34 cellular contexts compared by ENCODE assay signal in genomic region chrX:26958261-26958660, GRCh38.
A peak's percentile ranks its signal among the peaks of the same experiment; 100 is the strongest.
DNase-seq lines count a peak whose midpoint lies in the region; ATAC-seq, FAIRE-seq and TF ChIP-seq lines count a peak whose summit lies in the region.
"Had no signal": no experiment of that assay in that cellular context is flagged by ENCODE, and none has a peak within 500 bp of the region (broad histone marks: within the 10 kb centered on the region; RNA-seq: fewer than 3 reads in every experiment).

No MANE protein-coding gene starts in this region.

- H4K20me1 ChIP-seq in HepG2 (ENCODE audit: insufficient read depth, low read length) (no peaks in the 10 kb centered on the region), Karpas-422 (ENCODE audit: insufficient read depth, low read depth, low read length) (no peaks in the 10 kb centered on the region), SU-DHL-6 (ENCODE audit: low read depth, low read length) (no peaks in the 10 kb centered on the region)
- H4K20me1 ChIP-seq: BLaER1; BLaER1 treated with 17β-estradiol and CSF1 and Interleukin-3, amounts not matched to agents 10 nM and 100 nM had no signal

- no peak overlapping the region for H2BK120ac ChIP-seq in trophoblast cell (ENCODE audit: insufficient read depth, low read length, poor library complexity)

- TF ChIP-seq POLR2A in HepG2 (IDR thresholded peaks at IDR 0.05; ENCODE audit: insufficient read depth in 1 of 2, low read depth in 2 of 2, low read length in 2 of 2), result no peak
- no peak for TF ChIP-seq POLR2A in right lobe of liver (IDR thresholded peaks at IDR 0.05)

- TF ChIP-seq CTCF in HepG2 (CRISPR knock-in tag; IDR thresholded peaks at IDR 0.05) (no peak), right lobe of liver (IDR thresholded peaks at IDR 0.05) (no peak), HEK293 (tag by site-specific recombination; IDR thresholded peaks at IDR 0.05) (no peak), SU-DHL-6 (IDR thresholded peaks at IDR 0.05; ENCODE audit: insufficient read depth, low read length, poor library complexity, severe bottlenecking) (no peak)

- H4K12ac ChIP-seq in trophoblast cell (ENCODE audit: low read depth, low read length), result no peak overlapping the region

- no peaks in the 10 kb centered on the region for H3K79me2 ChIP-seq in HepG2 (ENCODE audit: insufficient read depth, low read length)
- H3K79me2 ChIP-seq in Karpas-422 (ENCODE audit: low read length), result no peaks in the 10 kb centered on the region
- no peaks in the 10 kb centered on the region for H3K79me2 ChIP-seq in SU-DHL-6 (ENCODE audit: insufficient read depth, low read length)
- H3K79me2 ChIP-seq in trophoblast cell (ENCODE audit: control insufficient read depth, insufficient read depth, low read length, poor library complexity), result no peaks in the 10 kb centered on the region

- BruUV-seq in HepG2 (replicated peaks; lab: Mats Ljungman, UMichigan), result no TSS peak

- WGBS in HepG2 (ENCODE audit: low lambda C conversion rate), result 2% methylated on average over 3 of the region's 3 CpGs
- 50% methylated on average over 3 of the region's 3 CpGs for WGBS in right lobe of liver (ENCODE audit: insufficient coverage, low coverage, low lambda C conversion rate, missing lambda C conversion rate)
- no CpG with 5 or more reads among the region's 3 CpGs for WGBS in trophoblast cell (ENCODE audit: extremely low coverage, insufficient coverage, insufficient read length)

- H3K79me1 ChIP-seq in trophoblast cell (ENCODE audit: low read length), result no peaks in the 10 kb centered on the region

- H3K36me3 ChIP-seq in HepG2 (replicated peaks in 1 of 2; ENCODE audit: control insufficient read depth in 1 of 2, insufficient read depth in 2 of 2, low read length in 2 of 2) (no peaks in the 10 kb centered on the region), right lobe of liver (no peaks in the 10 kb centered on the region), HEK293 (ENCODE audit: control insufficient read depth in 2 of 2, insufficient read depth in 1 of 2, low read length in 2 of 2) (no peaks in the 10 kb centered on the region), Karpas-422 (ENCODE audit: insufficient read depth, low read length) (no peaks in the 10 kb centered on the region), SU-DHL-6 (ENCODE audit: low read length) (no peaks in the 10 kb centered on the region), trophoblast cell (ENCODE audit: control insufficient read depth in 1 of 2, insufficient read depth in 2 of 2, low read length in 2 of 2) (no peaks in the 10 kb centered on the region)
- H3K36me3 ChIP-seq: BE2C; BLaER1; BLaER1 treated with 17β-estradiol and CSF1 and Interleukin-3, amounts not matched to agents 10 nM and 100 nM had no signal

- no peak overlapping the region for H2BK5ac ChIP-seq in trophoblast cell (ENCODE audit: low read depth, low read length, poor library complexity)

- POLR2A ChIA-PET in HepG2 (lab: Yijun Ruan, JAX) (no interaction called here), HEK293 (lab: Yijun Ruan, JAX) (no interaction called here)

- H3K14ac ChIP-seq in trophoblast cell (ENCODE audit: low read length), result no peak overlapping the region

- no peak for DNase-seq in HepG2 (ENCODE audit: low spot score)
- no peak for DNase-seq in right lobe of liver
- DNase-seq in Karpas-422, result no peak
- no peak for DNase-seq in posterior cingulate gyrus
- DNase-seq in activated CD4-positive, alpha-beta T cell treated with anti-CD3 and anti-CD28 coated beads for 1 hour, result no peak
- no peak for DNase-seq in trophoblast cell
- DNase-seq: 8988T; ACHN; AML-193; BE2C; C1 segment of cervical spinal cord; Caco-2; Calu3; CD4-positive, alpha-beta memory T cell; CD4-positive, alpha-beta T cell; CD4-positive, CD25-positive, alpha-beta regulatory T cell; CD8-positive, alpha-beta memory T cell; CD8-positive, alpha-beta T cell; COR-L47; DMS 273 treated with DMSO at 0.1 percent for 48 hours; DMS153; DMS53; DMS79; DMS79 treated with DMSO at 0.1 percent for 48 hours; DND-41; EL had no signal

- H3K27ac ChIP-seq in HepG2 (ENCODE audit: extremely low read length, insufficient read depth, low read length), result no peak overlapping the region
- H3K27ac ChIP-seq in right lobe of liver, result no peak overlapping the region
- H3K27ac ChIP-seq in HEK293 (ENCODE audit: extremely low read depth, low read depth, low read length), result no peak overlapping the region
- H3K27ac ChIP-seq in Karpas-422 (ENCODE audit: low read length), result peak overlapping the region; percentile 77
- H3K27ac ChIP-seq in SU-DHL-6 (ENCODE audit: low read depth, low read length), result peak overlapping the region; percentile 42
- H3K27ac ChIP-seq in trophoblast cell (ENCODE audit: low read depth, low read length), result no peak overlapping the region
- H3K27ac ChIP-seq: 22Rv1; A549; BLaER1; BLaER1 treated with 17β-estradiol and CSF1 and Interleukin-3, amounts not matched to agents 10 nM and 100 nM; C4-2B had no signal

- H3K4ac ChIP-seq in trophoblast cell (ENCODE audit: low read depth, low read length), result no peak overlapping the region

- intact Hi-C loops in HepG2 (cut with micrococcal nuclease; ENCODE audit: unreplicated experiment), result no loop called here
- intact Hi-C loops in right lobe of liver (cut with DNase I), result no loop called here
- intact Hi-C loops in posterior cingulate gyrus (cut with DNase I), result no loop called here

- H4K8ac ChIP-seq in trophoblast cell (ENCODE audit: low read depth, low read length), result no peak overlapping the region

- H3K4me3 ChIP-seq in HepG2 (replicated peaks in 1 of 3; ENCODE audit: insufficient read depth in 1 of 3, low read depth in 2 of 3, low read length in 3 of 3) (no peak overlapping the region), right lobe of liver (no peak overlapping the region), HEK293 (ENCODE audit: low read depth, low read length) (no peak overlapping the region), Karpas-422 (ENCODE audit: low read length) (no peak overlapping the region), SU-DHL-6 (ENCODE audit: insufficient read depth, low read length, poor library complexity, severe bottlenecking) (no peak overlapping the region), trophoblast cell (ENCODE audit: low read depth, low read length) (no peak overlapping the region)
- H3K4me3 ChIP-seq: A549; BLaER1; BLaER1 treated with 17β-estradiol and CSF1 and Interleukin-3, amounts not matched to agents 10 nM and 100 nM had no signal

- CTCF ChIA-PET in HepG2 (lab: Yijun Ruan, JAX; ENCODE audit: low intra/inter-chr PET ratio, low total read pairs) (no interaction called here), HEK293 (lab: Yijun Ruan, JAX) (no interaction called here)

- no peaks in the 10 kb centered on the region for H3K4me1 ChIP-seq in HepG2 (ENCODE audit: insufficient read depth, low read length)
- no peaks in the 10 kb centered on the region for H3K4me1 ChIP-seq in right lobe of liver
- no peaks in the 10 kb centered on the region for H3K4me1 ChIP-seq in HEK293 (ENCODE audit: control insufficient read depth, insufficient read depth, low read length)
- H3K4me1 ChIP-seq in Karpas-422 (ENCODE audit: low read length), result peaks cover 26% of the 10 kb centered on the region
- no peaks in the 10 kb centered on the region for H3K4me1 ChIP-seq in trophoblast cell (ENCODE audit: control insufficient read depth in 1 of 2, insufficient read depth in 2 of 2, low read length in 2 of 2)
- H3K4me1 ChIP-seq: A549; BE2C; BLaER1; BLaER1 treated with 17β-estradiol and CSF1 and Interleukin-3, amounts not matched to agents 10 nM and 100 nM; Caco-2 had no signal

- ATAC-seq in HepG2 (no peak), right lobe of liver (no peak)
- ATAC-seq: A549; CD8-positive, alpha-beta T cell had no signal

- H2BK12ac ChIP-seq in trophoblast cell (ENCODE audit: low read length), result no peak overlapping the region

- no peak overlapping the region for H3K18ac ChIP-seq in trophoblast cell (ENCODE audit: low read length)

- no peaks in the 10 kb centered on the region for H3K9me3 ChIP-seq in HepG2 (ENCODE audit: low read length)
- no peaks in the 10 kb centered on the region for H3K9me3 ChIP-seq in right lobe of liver
- H3K9me3 ChIP-seq in HEK293 (ENCODE audit: control insufficient read depth, insufficient read depth, low read depth, low read length), result no peaks in the 10 kb centered on the region
- peaks cover 16% of the 10 kb centered on the region for H3K9me3 ChIP-seq in Karpas-422 (ENCODE audit: low read length)
- H3K9me3 ChIP-seq in SU-DHL-6 (ENCODE audit: insufficient read depth, low read length), result no peaks in the 10 kb centered on the region
- no peaks in the 10 kb centered on the region for H3K9me3 ChIP-seq in trophoblast cell (ENCODE audit: insufficient read depth, low read depth, low read length)
- H3K9me3 ChIP-seq: A549; BE2C; BLaER1; BLaER1 treated with 17β-estradiol and CSF1 and Interleukin-3, amounts not matched to agents 10 nM and 100 nM; Caco-2 had no signal

- H2AK5ac ChIP-seq in trophoblast cell (ENCODE audit: low read length), result no peak overlapping the region

- no peak for TF ChIP-seq RAD21 in HepG2 (CRISPR knock-in tag; IDR thresholded peaks at IDR 0.05)

- no peak overlapping the region for H4K91ac ChIP-seq in trophoblast cell (ENCODE audit: low read depth, low read length)

- no peak for FAIRE-seq in HepG2 (lab: Jason Lieb, UNC)
- FAIRE-seq: A549, D721Med had no signal

- H2AFZ ChIP-seq in HepG2 (ENCODE audit: low read length) (no peak overlapping the region), Karpas-422 (ENCODE audit: low read length) (no peak overlapping the region), SU-DHL-6 (ENCODE audit: low read depth, low read length, severe bottlenecking) (no peak overlapping the region), trophoblast cell (ENCODE audit: insufficient read depth, low read length, poor library complexity) (no peak overlapping the region)

- no peak for TF ChIP-seq EP300 in HepG2 (IDR thresholded peaks at IDR 0.05; ENCODE audit: low read depth in 2 of 2, low read length in 2 of 2)
- TF ChIP-seq EP300 in HepG2 (CRISPR knock-in tag; IDR thresholded peaks at IDR 0.05; ENCODE audit: borderline replicate concordance), result no peak

- in situ Hi-C loops in HepG2 (cut with HindIII; ENCODE audit: extremely low pct_ligation_motif_present, low pct_unique_long_range_greater_than_20kb), result no loop called here

- H3K4me2 ChIP-seq in HepG2 (ENCODE audit: low read depth, low read length) (no peak overlapping the region), Karpas-422 (ENCODE audit: low read depth, low read length, poor library complexity, severe bottlenecking) (peak overlapping the region; percentile 32), SU-DHL-6 (ENCODE audit: low read depth, low read length, poor library complexity, severe bottlenecking) (no peak overlapping the region), trophoblast cell (ENCODE audit: low read length) (no peak overlapping the region)
- H3K4me2 ChIP-seq: A549; BLaER1; BLaER1 treated with 17β-estradiol and CSF1 and Interleukin-3, amounts not matched to agents 10 nM and 100 nM had no signal

- H3F3A ChIP-seq in SU-DHL-6 (ENCODE audit: insufficient read depth), result no peaks in the 10 kb centered on the region

- H3K9ac ChIP-seq in HepG2 (ENCODE audit: insufficient read depth, low read depth, low read length) (no peak overlapping the region), Karpas-422 (ENCODE audit: low read length) (0 out of 2 replicates have a peak overlapping the region, but pooled peaks have one; percentile 13), SU-DHL-6 (ENCODE audit: low read length) (no peak overlapping the region), trophoblast cell (ENCODE audit: low read length) (no peak overlapping the region)
- H3K9ac ChIP-seq: BLaER1; BLaER1 treated with 17β-estradiol and CSF1 and Interleukin-3, amounts not matched to agents 10 nM and 100 nM had no signal

- no peak overlapping the region for H3K23ac ChIP-seq in trophoblast cell (ENCODE audit: low read length)

- no peaks in the 10 kb centered on the region for H3K27me3 ChIP-seq in HepG2 (ENCODE audit: control insufficient read depth in 1 of 2, insufficient read depth in 2 of 2, low read length in 2 of 2)
- H3K27me3 ChIP-seq in right lobe of liver, result peaks cover 0 to 4% of the 10 kb centered on the region in 2 donors
- no peaks in the 10 kb centered on the region for H3K27me3 ChIP-seq in Karpas-422 (ENCODE audit: low read length)
- no peaks in the 10 kb centered on the region for H3K27me3 ChIP-seq in SU-DHL-6 (ENCODE audit: low read length)
- H3K27me3 ChIP-seq in trophoblast cell (ENCODE audit: insufficient read depth, low read length), result no peaks in the 10 kb centered on the region
- H3K27me3 ChIP-seq: BE2C had no signal

- H3K9me2 ChIP-seq in Karpas-422 (replicated peaks; ENCODE audit: insufficient read depth, low read length), result no peaks in the 10 kb centered on the region
- H3K9me2 ChIP-seq in SU-DHL-6 (replicated peaks; ENCODE audit: insufficient read depth, low read length), result no peaks in the 10 kb centered on the region

Comparison
In these comparisons a context has a peak if more than half of its experiments do, and no peak if none do; other contexts are left out.
1. H3K27ac ChIP-seq: peak in Karpas-422 (single experiment) and SU-DHL-6 (single experiment); none in HepG2 (single experiment), right lobe of liver (0 of 3), HEK293 (single experiment) and trophoblast cell (single experiment).